Comparison of ENCODE assay signal across 13 cellular contexts in the genomic region with DNA sequence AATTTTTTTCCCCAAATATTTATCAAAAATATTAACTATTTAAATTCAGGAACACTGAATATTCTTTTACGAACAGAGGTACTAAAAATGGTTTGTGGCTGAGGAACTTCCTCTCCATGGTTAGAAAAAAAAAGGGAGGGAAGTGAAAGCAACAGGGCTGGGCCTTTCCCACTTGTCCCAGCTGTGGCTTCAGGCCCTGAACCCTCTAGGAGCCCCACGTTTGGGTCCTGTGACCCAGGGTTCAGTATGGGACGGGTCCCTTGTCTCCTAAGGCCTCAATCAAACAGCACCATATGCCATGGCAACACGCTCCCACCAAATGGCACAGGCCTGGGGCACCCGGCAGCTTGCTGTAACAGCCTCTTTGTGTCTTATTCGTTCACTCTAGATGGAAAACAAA. TPM values are rescaled to one million over a fixed set of nuclear protein-coding genes. Genes with fewer than 3 reads are reported as not detected.
DNase-seq lines count a peak whose midpoint lies in the region; ATAC-seq and TF ChIP-seq lines count a peak whose summit lies in the region.
"Had no signal": no experiment of that assay in that cellular context is flagged by ENCODE, and none has a peak within 500 bp of the region (broad histone marks: within the 10 kb centered on the region; RNA-seq: fewer than 3 reads in every experiment).

No MANE protein-coding gene starts in this region.

- H3K9me3 ChIP-seq in stomach (no peaks in the 10 kb centered on the region), PC-9 (ENCODE audit: insufficient read depth, low read depth) (no peaks in the 10 kb centered on the region)
- H3K9me3 ChIP-seq: SJSA1 had no signal

- no peak overlapping the region for H3K4me2 ChIP-seq in PC-9

- CTCF ChIA-PET in PC-9 (lab: Charles Lee), result no interaction called here
- CTCF ChIA-PET in activated CD4-positive, alpha-beta T cell treated with anti-CD3 and anti-CD28 coated beads for 36 hours (lab: Charles Lee), result interaction anchor here (0.7 to 4.7 kb wide), 12 partner anchors 11 to 912 kb away, joined by 3 to 76 read pairs (median 6); a partner anchor contains a TSS

- H3K27ac ChIP-seq in HL-60 (replicated peaks) (peak overlapping the region; percentile 77), stomach (peak overlapping the region in 4 of 5 donors; percentile 0 to 64 (median 48)), PC-9 (no peak overlapping the region)
- H3K27ac ChIP-seq: SJSA1 had no signal

- H3K27me3 Mint-ChIP-seq in activated CD4-positive, alpha-beta T cell treated with anti-CD3 and anti-CD28 coated beads for 36 hours, result no peaks in the 10 kb centered on the region

- TF ChIP-seq CTCF in HL-60 (IDR thresholded peaks at IDR 0.05; ENCODE audit: insufficient read depth, low read length), result no peak
- no peak for TF ChIP-seq CTCF in stomach (IDR thresholded peaks at IDR 0.05)
- no peak for TF ChIP-seq CTCF in PC-9 (conservative IDR thresholded peaks at IDR 0.05)

- no peaks in the 10 kb centered on the region for H3K9me2 ChIP-seq in PC-9 (ENCODE audit: insufficient read depth)

- DNase-seq in HL-60 (ENCODE audit: low read depth in 1 of 2, low spot score in 1 of 2) (peak; percentile 47 to 63), SKM-1 (lab: John Stamatoyannopoulos, UW; ENCODE audit: unreplicated experiment) (peak; percentile 88), left ventricle myocardium superior (no peak), stomach (no peak), PC-9 (no peak)
- no peak for DNase-seq in activated CD4-positive, alpha-beta T cell treated with anti-CD3 and anti-CD28 coated beads for 36 hours
- DNase-seq: DMS 273 treated with DMSO at 0.1 percent for 48 hours; immature natural killer cell; stimulated activated CD4-positive, alpha-beta T cell treated with anti-CD3 and anti-CD28 coated beads, Interleukin-4, amount 100 ng/mL, for 1 hour had no signal

- H3K4me3 Mint-ChIP-seq in activated CD4-positive, alpha-beta T cell treated with anti-CD3 and anti-CD28 coated beads for 36 hours, result no peak overlapping the region

- no peak overlapping the region for H3K27ac Mint-ChIP-seq in activated CD4-positive, alpha-beta T cell treated with anti-CD3 and anti-CD28 coated beads for 36 hours

- H3K27me3 ChIP-seq in HL-60 (ENCODE audit: insufficient read depth, poor library complexity, severe bottlenecking) (no peaks in the 10 kb centered on the region), stomach (no peaks in the 10 kb centered on the region), PC-9 (ENCODE audit: insufficient read depth, low read depth) (no peaks in the 10 kb centered on the region)
- H3K27me3 ChIP-seq: SJSA1 had no signal

- H3K4me1 ChIP-seq in stomach (peaks cover 0 to 20% (median 10%) of the 10 kb centered on the region in 4 donors), PC-9 (replicated peaks; ENCODE audit: insufficient read depth) (no peaks in the 10 kb centered on the region)
- H3K4me1 ChIP-seq: SJSA1 had no signal

- peaks cover 5% of the 10 kb centered on the region for H3K36me3 Mint-ChIP-seq in activated CD4-positive, alpha-beta T cell treated with anti-CD3 and anti-CD28 coated beads for 36 hours (ENCODE audit: low read depth)

- ATAC-seq in left ventricle myocardium superior (peak; percentile 42), HG02981 (IDR thresholded peaks at IDR 0.05; ENCODE audit: unreplicated experiment) (no peak), HG02870 (IDR thresholded peaks at IDR 0.05; ENCODE audit: unreplicated experiment) (no peak)
- no peak for ATAC-seq in activated CD4-positive, alpha-beta T cell treated with anti-CD3 and anti-CD28 coated beads for 36 hours
- ATAC-seq: K562 had no signal

- H3K9me3 Mint-ChIP-seq in activated CD4-positive, alpha-beta T cell treated with anti-CD3 and anti-CD28 coated beads for 36 hours (ENCODE audit: low read depth), result no peaks in the 10 kb centered on the region
- H3K9me3 Mint-ChIP-seq: immature natural killer cell had no signal

- no peaks in the 10 kb centered on the region for H4K20me1 ChIP-seq in PC-9 (ENCODE audit: insufficient read depth)

- WGBS in stomach, 5 donors, result 58 to 82% (median 78%) methylated on average over 6 of the region's 6 CpGs

- intact Hi-C loops in left ventricle myocardium superior (cut with micrococcal nuclease) (loop anchor here (5.0 to 10.0 kb wide), 2 partner anchors 47 to 120 kb away; no protein-coding TSS in a partner anchor), stomach (cut with DNase I; ENCODE audit: low total_unique reads) (loop anchor here (5.0 kb wide), 1 partner anchor 120 kb away; no protein-coding TSS in a partner anchor), PC-9 (cut with micrococcal nuclease; ENCODE audit: unreplicated experiment) (no loop called here)
- intact Hi-C loops in activated CD4-positive, alpha-beta T cell treated with anti-CD3 and anti-CD28 coated beads for 36 hours (cut with DNase I, micrococcal nuclease), result loop anchor here in 1 of 2 experiments (2.0 kb wide), 1 partner anchor 69 kb away; no protein-coding TSS in a partner anchor

- TF ChIP-seq EP300 in stomach (IDR thresholded peaks at IDR 0.05), result no peak

- H3K36me3 ChIP-seq in stomach (no peaks in the 10 kb centered on the region), PC-9 (ENCODE audit: low read depth) (no peaks in the 10 kb centered on the region)

- H3K79me2 ChIP-seq in PC-9 (ENCODE audit: low read depth), result 0 out of 2 replicates have a peak, but pooled peaks cover under 1% of the 10 kb centered on the region

- POLR2A ChIA-PET in PC-9 (lab: Charles Lee; ENCODE audit: unreplicated experiment), result no interaction called here
- POLR2A ChIA-PET in activated CD4-positive, alpha-beta T cell treated with anti-CD3 and anti-CD28 coated beads for 36 hours (lab: Charles Lee), result interaction anchor here (0.6 kb wide), 1 partner anchor 54 kb away, joined by 6 read pairs; no protein-coding TSS in a partner anchor

- BruUV-seq in PC-9 (replicated peaks; lab: Mats Ljungman, UMichigan), result no TSS peak

- H3K4me1 Mint-ChIP-seq in activated CD4-positive, alpha-beta T cell treated with anti-CD3 and anti-CD28 coated beads for 36 hours, result peaks cover 2% of the 10 kb centered on the region

- no peak overlapping the region for H2AFZ ChIP-seq in PC-9

- no peak overlapping the region for H3K4me3 ChIP-seq in HL-60 (replicated peaks; ENCODE audit: insufficient read depth, low read length)
- H3K4me3 ChIP-seq in stomach, result no peak overlapping the region
- no peak overlapping the region for H3K4me3 ChIP-seq in PC-9
- H3K4me3 ChIP-seq: K562, SJSA1 had no signal

- TF ChIP-seq POLR2A in stomach (IDR thresholded peaks at IDR 0.05), result no peak

- H3F3A ChIP-seq in PC-9 (ENCODE audit: insufficient read depth, low read depth), result no peaks in the 10 kb centered on the region

RNA-seq across cellular contexts. Expression of a gene that starts 32.4 kb away (rescaled TPM):
- 1.5 TPM for total RNA-seq in left ventricle myocardium superior
- total RNA-seq in stomach, result 10 to 100 TPM in 1 of 5 donors, 1 to 10 TPM in 3, not detected in 1; 1.8 to 23.2 (median 3.5) TPM
- polyA plus RNA-seq in stomach, result 1 to 10 TPM; 3.0 to 4.4 (median 3.5) TPM
- 28.8 and 35.0 TPM in 2 replicates for total RNA-seq in PC-9 (2021)
- 10 to 100 TPM; 23.4 to 26.1 TPM for total RNA-seq in activated CD4-positive, alpha-beta T cell treated with anti-CD3 and anti-CD28 coated beads for 36 hours

Comparison
In these comparisons a context has a peak if more than half of its experiments do, and no peak if none do; other contexts are left out.
1. DNase-seq: peak in HL-60 (2 of 2) and SKM-1 (single experiment); none in left ventricle myocardium superior (single experiment), stomach (single experiment), PC-9 (0 of 2) and activated CD4-positive, alpha-beta T cell treated with anti-CD3 and anti-CD28 coated beads for 36 hours (single experiment).